ENCODE assay signal across 1 cellular context in genomic region chr1:154962795-154963330, GRCh38.
TF ChIP-seq lines count a peak whose summit lies in the region.

No MANE protein-coding gene starts in this region.

TF ChIP-seq in GM12878, 131 proteins besides CTCF, POLR2A, EP300 and RAD21:
- TF ChIP-seq CREB1 (IDR thresholded peaks at IDR 0.05; ENCODE audit: low read depth) (no peak), ZNF217 (IDR thresholded peaks at IDR 0.05) (no peak), SREBF2 (IDR thresholded peaks at IDR 0.05; ENCODE audit: low read length) (no peak), BCL3 (IDR thresholded peaks at IDR 0.05; ENCODE audit: borderline replicate concordance, insufficient read depth, low read depth, low read length, poor library complexity, severe bottlenecking) (no peak), MTA3 (IDR thresholded peaks at IDR 0.05; ENCODE audit: borderline replicate concordance, low read length) (no peak), HDGF (IDR thresholded peaks at IDR 0.05) (no peak)
